10 cellular contexts compared by ENCODE assay signal in the genomic region with DNA sequence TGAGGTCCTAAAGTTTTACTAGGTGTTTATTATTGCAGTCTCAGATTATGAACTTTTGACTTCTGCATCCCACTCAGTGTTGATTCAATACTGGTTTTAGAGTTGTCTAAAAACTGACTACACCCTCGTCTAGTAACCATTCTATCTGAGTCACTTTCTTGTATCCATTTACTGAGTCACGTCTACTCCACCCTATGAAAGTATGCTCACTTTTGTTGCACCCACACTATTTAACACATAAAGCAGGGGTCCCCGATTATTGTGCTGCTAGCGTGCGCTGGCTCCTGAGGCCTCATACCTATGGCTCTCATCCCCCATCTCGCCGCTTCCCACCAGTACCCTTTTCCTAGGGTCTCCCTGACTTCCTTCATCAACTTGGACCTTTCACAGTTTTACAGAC. TPM values are rescaled to one million over a fixed set of nuclear protein-coding genes. Genes with fewer than 3 reads are reported as not detected.
DNase-seq lines count a peak whose midpoint lies in the region; ATAC-seq, FAIRE-seq and TF ChIP-seq lines count a peak whose summit lies in the region.
"Had no signal": no experiment of that assay in that cellular context is flagged by ENCODE, and none has a peak within 500 bp of the region (broad histone marks: within the 10 kb centered on the region; RNA-seq: fewer than 3 reads in every experiment).

No MANE protein-coding gene starts in this region.

- POLR2A ChIA-PET in endothelial cell of umbilical vein (lab: Charles Lee), result no interaction called here

- no peaks in the 10 kb centered on the region for H3K9me3 ChIP-seq in endothelial cell of umbilical vein (replicated peaks; ENCODE audit: control insufficient read depth, insufficient read depth, low read length)
- peaks cover 4 to 16% of the 10 kb centered on the region in 2 donors for H3K9me3 ChIP-seq in ascending aorta
- H3K9me3 ChIP-seq: neutrophil had no signal

- no TSS peak for BruUV-seq in endothelial cell of umbilical vein (replicated peaks; lab: Mats Ljungman, UMichigan)

- TF ChIP-seq CTCF in endothelial cell of umbilical vein (IDR thresholded peaks at IDR 0.05; ENCODE audit: extremely low read depth in 1 of 2, insufficient read depth in 1 of 2, low read depth in 1 of 2, low read length in 2 of 2) (no peak), ascending aorta (IDR thresholded peaks at IDR 0.05) (no peak)

- H3K36me3 ChIP-seq in endothelial cell of umbilical vein (ENCODE audit: control insufficient read depth in 2 of 2, extremely low read depth in 1 of 2, insufficient read depth in 2 of 2, low read length in 2 of 2), result no peaks in the 10 kb centered on the region
- H3K36me3 ChIP-seq in ascending aorta, result peaks cover 0 to 24% of the 10 kb centered on the region in 2 donors

- CTCF ChIA-PET in activated CD8-positive, alpha-beta memory T cell treated with anti-CD3 and anti-CD28 coated beads, Interleukin-2, amount 10 ng/mL, durations not matched to agents 7 days and 5 days (lab: Charles Lee), result no interaction called here
- CTCF ChIA-PET in endothelial cell of umbilical vein (lab: Charles Lee), result no interaction called here

- no peak overlapping the region for H3K4me2 ChIP-seq in endothelial cell of umbilical vein (ENCODE audit: insufficient read depth, low read length)

- H3K36me3 Mint-ChIP-seq in activated CD8-positive, alpha-beta memory T cell treated with anti-CD3 and anti-CD28 coated beads, Interleukin-2, amount 10 ng/mL, durations not matched to agents 7 days and 5 days, result peaks cover 85% of the 10 kb centered on the region

- dilution Hi-C loops in endothelial cell of umbilical vein (cut with MboI; ENCODE audit: extremely low pct_ligation_motif_present, low sequenced_read_pairs), result no loop called here

- peaks cover 55% of the 10 kb centered on the region for H3K4me1 Mint-ChIP-seq in activated CD8-positive, alpha-beta memory T cell treated with anti-CD3 and anti-CD28 coated beads, Interleukin-2, amount 10 ng/mL, durations not matched to agents 7 days and 5 days

- H3K4me3 ChIP-seq in endothelial cell of umbilical vein (replicated peaks in 1 of 3; ENCODE audit: insufficient read depth in 1 of 3, low read depth in 1 of 3, low read length in 3 of 3) (no peak overlapping the region), ascending aorta (no peak overlapping the region)

- no peak for FAIRE-seq in endothelial cell of umbilical vein (lab: Jason Lieb, UNC)

- ATAC-seq in activated CD8-positive, alpha-beta memory T cell treated with anti-CD3 and anti-CD28 coated beads, Interleukin-2, amount 10 ng/mL, durations not matched to agents 7 days and 5 days, result peak; percentile 59
- peak; percentile 92 for ATAC-seq in stimulated activated naive CD8-positive, alpha-beta T cell treated with anti-CD3 and anti-CD28 coated beads, Interleukin-15, Interleukin-2, amounts not matched to agents 100 U/mL and 50 U/mL, for 24 hours

- H3K79me2 ChIP-seq in endothelial cell of umbilical vein (ENCODE audit: control insufficient read depth, insufficient read depth, low read length), result no peaks in the 10 kb centered on the region

- H3K27me3 Mint-ChIP-seq in activated CD8-positive, alpha-beta memory T cell treated with anti-CD3 and anti-CD28 coated beads, Interleukin-2, amount 10 ng/mL, durations not matched to agents 7 days and 5 days, result no peaks in the 10 kb centered on the region

- H3K9me3 Mint-ChIP-seq in activated CD8-positive, alpha-beta memory T cell treated with anti-CD3 and anti-CD28 coated beads, Interleukin-2, amount 10 ng/mL, durations not matched to agents 7 days and 5 days (ENCODE audit: low read depth), result peaks cover 20% of the 10 kb centered on the region

- intact Hi-C loops in endothelial cell of umbilical vein (cut with micrococcal nuclease) (no loop called here), ascending aorta (cut with DNase I) (loop anchor here (2.0 kb wide), 1 partner anchor 113 kb away; no protein-coding TSS in a partner anchor)

- DNase-seq in activated CD8-positive, alpha-beta memory T cell treated with anti-CD3 and anti-CD28 coated beads, Interleukin-2, amount 10 ng/mL, durations not matched to agents 7 days and 5 days, result no peak
- no peak for DNase-seq in activated CD8-positive, alpha-beta memory T cell treated with anti-CD3 and anti-CD28 coated beads, Interleukin-2, amount 50 U/mL, for 48 hours
- DNase-seq in SW480 (ENCODE audit: low spot score), result peak; percentile 16
- DNase-seq in endothelial cell of umbilical vein (ENCODE audit: low read depth, low spot score), result no peak
- DNase-seq in stimulated activated naive CD8-positive, alpha-beta T cell treated with anti-CD3 and anti-CD28 coated beads, Interleukin-15, Interleukin-2, amounts not matched to agents 100 U/mL and 50 U/mL, for 24 hours, result no peak
- DNase-seq in NCI-H2227 treated with DMSO at 0.1 percent for 48 hours (lab: John Stamatoyannopoulos, UW), result no peak
- DNase-seq in ascending aorta (ENCODE audit: low spot score in 2 of 2), result no peak
- DNase-seq in MV-4-11 (lab: John Stamatoyannopoulos, UW), result no peak

- H3K27ac Mint-ChIP-seq in activated CD8-positive, alpha-beta memory T cell treated with anti-CD3 and anti-CD28 coated beads, Interleukin-2, amount 10 ng/mL, durations not matched to agents 7 days and 5 days, result peak overlapping the region; percentile 83

- TF ChIP-seq POLR2A in endothelial cell of umbilical vein (IDR thresholded peaks at IDR 0.05; ENCODE audit: low read depth, low read length), result no peak

- no peaks in the 10 kb centered on the region for H4K20me1 ChIP-seq in endothelial cell of umbilical vein (replicated peaks; ENCODE audit: control insufficient read depth, extremely low read depth, insufficient read depth, low read length)

- H3K4me1 ChIP-seq in endothelial cell of umbilical vein (ENCODE audit: control insufficient read depth, extremely low read depth, insufficient read depth, low read length) (peaks cover 10% of the 10 kb centered on the region), ascending aorta (peaks cover 0 to 11% of the 10 kb centered on the region in 2 donors)

- no peaks in the 10 kb centered on the region for H3K27me3 ChIP-seq in endothelial cell of umbilical vein (ENCODE audit: control insufficient read depth in 2 of 2, insufficient read depth in 2 of 2, low read length in 2 of 2)
- H3K27me3 ChIP-seq in ascending aorta, result no peaks in the 10 kb centered on the region
- H3K27me3 ChIP-seq: neutrophil had no signal

- H3K4me3 Mint-ChIP-seq in activated CD8-positive, alpha-beta memory T cell treated with anti-CD3 and anti-CD28 coated beads, Interleukin-2, amount 10 ng/mL, durations not matched to agents 7 days and 5 days, result peak overlapping the region; percentile 89

- no peak overlapping the region for H2AFZ ChIP-seq in endothelial cell of umbilical vein (ENCODE audit: low read depth, low read length)

- H3K9ac ChIP-seq in endothelial cell of umbilical vein (replicated peaks; ENCODE audit: extremely low read depth, insufficient read depth, low read length), result no peak overlapping the region

- no peaks in the 10 kb centered on the region for H3K9me1 ChIP-seq in endothelial cell of umbilical vein (replicated peaks; ENCODE audit: control insufficient read depth, extremely low read depth, insufficient read depth, low read length)

- H3K27ac ChIP-seq in endothelial cell of umbilical vein (ENCODE audit: insufficient read depth, low read depth, low read length) (no peak overlapping the region), ascending aorta (no peak overlapping the region)
- H3K27ac ChIP-seq: C4-2B had no signal

TF ChIP-seq in endothelial cell of umbilical vein, 7 proteins besides CTCF, POLR2A, EP300 and RAD21:
- TF ChIP-seq FOS (IDR thresholded peaks at IDR 0.05; ENCODE audit: borderline replicate concordance, insufficient read depth, low read length), result peak; percentile 33
- no peak for TF ChIP-seq POLR2AphosphoS5 (IDR thresholded peaks at IDR 0.05; ENCODE audit: insufficient read depth, low read depth, low read length)
- TF ChIP-seq GATA2 (IDR thresholded peaks at IDR 0.05; ENCODE audit: insufficient read depth, insufficient read length, low read depth, low read length), result no peak

RNA-seq across cellular contexts. Expression of a gene that starts 2.0 kb away (rescaled TPM):
- 10 to 100 TPM; 60.1 to 85.6 TPM for total RNA-seq in activated CD8-positive, alpha-beta memory T cell treated with anti-CD3 and anti-CD28 coated beads, Interleukin-2, amount 10 ng/mL, durations not matched to agents 7 days and 5 days
- 5.5 and 6.8 TPM in 2 replicates for total RNA-seq in endothelial cell of umbilical vein
- polyA plus RNA-seq in endothelial cell of umbilical vein, result 0.68 and 0.92 TPM in 2 replicates
- 1.3 and 1.5 TPM in 2 replicates for polyA plus RNA-seq in endothelial cell of umbilical vein (2011; cell fraction: cytosol; rRNA removed)
- polyA plus RNA-seq in endothelial cell of umbilical vein (2011; cell fraction: nucleus; rRNA removed), result 2.4 and 2.6 TPM in 2 replicates
- polyA plus RNA-seq in endothelial cell of umbilical vein (2012), result 3.6 and 3.8 TPM in 2 replicates
- polyA minus RNA-seq in endothelial cell of umbilical vein, result 2.3 and 2.4 TPM in 2 replicates
- 4.7 TPM for polyA minus RNA-seq in endothelial cell of umbilical vein (2011; cell fraction: cytosol; rRNA and poly(A)+ RNA removed)
- polyA minus RNA-seq in endothelial cell of umbilical vein (2011; cell fraction: nucleus; rRNA and poly(A)+ RNA removed), result 3.2 and 4.2 TPM in 2 replicates
- 5.6 TPM for total RNA-seq in ascending aorta

RNA-seq across cellular contexts. Expression of a gene that starts 32.4 kb away (rescaled TPM):
- total RNA-seq in activated CD8-positive, alpha-beta memory T cell treated with anti-CD3 and anti-CD28 coated beads, Interleukin-2, amount 10 ng/mL, durations not matched to agents 7 days and 5 days, result 100 to 1,000 TPM; 119 to 181 TPM
- 10.5 and 14.9 TPM in 2 replicates for total RNA-seq in endothelial cell of umbilical vein
- polyA plus RNA-seq in endothelial cell of umbilical vein, result 1.9 and 2.7 TPM in 2 replicates
- polyA plus RNA-seq in endothelial cell of umbilical vein (2011; cell fraction: cytosol; rRNA removed), result 1.9 and 2.5 TPM in 2 replicates
- 10.3 and 10.7 TPM in 2 replicates for polyA plus RNA-seq in endothelial cell of umbilical vein (2011; cell fraction: nucleus; rRNA removed)
- 9.8 and 10.7 TPM in 2 replicates for polyA plus RNA-seq in endothelial cell of umbilical vein (2012)
- 4.4 and 4.7 TPM in 2 replicates for polyA minus RNA-seq in endothelial cell of umbilical vein
- 0.82 TPM for polyA minus RNA-seq in endothelial cell of umbilical vein (2011; cell fraction: cytosol; rRNA and poly(A)+ RNA removed)
- polyA minus RNA-seq in endothelial cell of umbilical vein (2011; cell fraction: nucleus; rRNA and poly(A)+ RNA removed), result 3.8 and 6.8 TPM in 2 replicates
- 3.3 TPM for total RNA-seq in ascending aorta
